Comparison of ENCODE assay signal across 8 cellular contexts in the genomic region with DNA sequence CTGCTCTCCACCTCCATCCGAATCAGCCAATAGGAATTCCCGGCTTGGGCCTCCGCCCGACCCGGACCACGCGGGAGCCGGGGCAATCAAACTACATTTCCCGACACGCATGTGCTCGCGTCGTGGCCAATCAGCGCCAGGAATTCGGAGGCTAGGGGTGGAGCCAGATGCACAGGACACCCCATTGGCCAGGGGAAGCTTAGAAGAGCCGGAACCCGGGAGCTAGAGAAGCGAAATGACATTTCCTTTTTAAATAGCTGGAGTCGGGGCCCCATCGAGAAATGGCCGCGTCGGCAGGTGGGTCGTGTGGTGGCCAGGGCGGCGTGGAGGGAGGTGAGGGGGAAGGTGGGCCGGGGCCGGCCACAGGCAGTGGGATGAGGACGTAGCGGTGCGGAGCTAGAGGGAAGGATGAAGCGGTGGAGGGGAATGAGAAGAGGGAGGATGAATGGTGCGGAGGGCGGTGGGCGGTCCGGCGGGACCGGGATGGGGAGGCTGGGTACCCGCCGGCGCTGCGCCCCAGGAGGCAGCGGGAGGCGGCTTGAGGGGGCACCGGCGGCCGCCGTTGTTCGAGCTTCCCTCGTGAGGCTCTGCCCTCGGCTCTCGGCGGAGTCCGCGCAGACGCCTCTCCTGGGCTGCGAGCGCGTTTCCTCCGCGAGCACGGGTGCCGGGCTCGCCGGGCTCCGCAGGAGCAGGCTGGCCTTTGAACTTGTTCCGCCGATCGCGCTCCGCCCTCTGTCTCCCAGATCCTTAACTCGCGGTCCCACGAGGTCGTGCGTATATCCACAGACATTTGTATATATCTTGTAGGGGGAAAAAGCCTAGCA. TPM values are rescaled to one million over a fixed set of nuclear protein-coding genes. Genes with fewer than 3 reads are reported as not detected.
DNase-seq lines count a peak whose midpoint lies in the region; ATAC-seq and FAIRE-seq lines count a peak whose summit lies in the region.

A gene with protein sequence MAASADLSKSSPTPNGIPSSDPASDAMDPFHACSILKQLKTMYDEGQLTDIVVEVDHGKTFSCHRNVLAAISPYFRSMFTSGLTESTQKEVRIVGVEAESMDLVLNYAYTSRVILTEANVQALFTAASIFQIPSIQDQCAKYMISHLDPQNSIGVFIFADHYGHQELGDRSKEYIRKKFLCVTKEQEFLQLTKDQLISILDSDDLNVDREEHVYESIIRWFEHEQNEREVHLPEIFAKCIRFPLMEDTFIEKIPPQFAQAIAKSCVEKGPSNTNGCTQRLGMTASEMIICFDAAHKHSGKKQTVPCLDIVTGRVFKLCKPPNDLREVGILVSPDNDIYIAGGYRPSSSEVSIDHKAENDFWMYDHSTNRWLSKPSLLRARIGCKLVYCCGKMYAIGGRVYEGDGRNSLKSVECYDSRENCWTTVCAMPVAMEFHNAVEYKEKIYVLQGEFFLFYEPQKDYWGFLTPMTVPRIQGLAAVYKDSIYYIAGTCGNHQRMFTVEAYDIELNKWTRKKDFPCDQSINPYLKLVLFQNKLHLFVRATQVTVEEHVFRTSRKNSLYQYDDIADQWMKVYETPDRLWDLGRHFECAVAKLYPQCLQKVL (plus strand): TSS at position 233 of the 824 bp plus-strand sequence. CDS start 49 bp downstream, at position 282.

- FAIRE-seq in RCC 7860 (lab: Jason Lieb, UNC), result peak; percentile 94

- H3K4me1 ChIP-seq in mucosa of stomach (ENCODE audit: control insufficient read depth, insufficient read depth, low read length), result peaks cover 6% of the 10 kb centered on the region

- H3K27me3 ChIP-seq in mucosa of stomach (ENCODE audit: control insufficient read depth, insufficient read depth, low read length), result no peaks in the 10 kb centered on the region

- peaks cover 10% of the 10 kb centered on the region for H3K36me3 ChIP-seq in KOPT-K1 (ENCODE audit: insufficient read depth, low read length)
- no peaks in the 10 kb centered on the region for H3K36me3 ChIP-seq in mucosa of stomach (ENCODE audit: control insufficient read depth, insufficient read depth, low read length)

- H3K9me3 ChIP-seq in KOPT-K1 (ENCODE audit: insufficient read depth, low read length, poor library complexity, severe bottlenecking) (no peaks in the 10 kb centered on the region), mucosa of stomach (ENCODE audit: control insufficient read depth, low read length) (no peaks in the 10 kb centered on the region)

- H3K9ac ChIP-seq in mucosa of stomach (ENCODE audit: low read length), result peak within 1 kb of the TSS; percentile 42

- peak; percentile 92 for ATAC-seq in GM21786 (IDR thresholded peaks at IDR 0.05; ENCODE audit: unreplicated experiment)
- peak; percentile 99 for ATAC-seq in esophagus mucosa

- peak within 1 kb of the TSS; percentile 50 for H3K27ac ChIP-seq in KOPT-K1 (ENCODE audit: low read depth, low read length, poor library complexity, severe bottlenecking)

- DNase-seq in DMS79 treated with DMSO at 0.1 percent for 48 hours (lab: John Stamatoyannopoulos, UW), result peak; percentile 82
- DNase-seq in RCC 7860 (ENCODE audit: low spot score), result peak; percentile 93
- peak; percentile 96 to 97 for DNase-seq in activated T-cell treated with anti-CD3 and anti-CD28 coated beads, Interleukin-2, amount 50 U/mL, for 48 hours
- DNase-seq in stimulated activated CD8-positive, alpha-beta memory T cell treated with anti-CD3 and anti-CD28 coated beads, Interleukin-4, amount 100 ng/mL, for 48 hours, result peak; percentile 95

- H3K4me3 ChIP-seq in mucosa of stomach (ENCODE audit: low read length), result peak within 1 kb of the TSS; percentile 2

RNA-seq across cellular contexts. Expression of the gene that starts here (rescaled TPM):
- total RNA-seq in esophagus mucosa, result 2.2 TPM

Comparison
In these comparisons a context has a peak if more than half of its experiments do, and no peak if none do; other contexts are left out.
1. Peak in every context shown above with its lines: DNase-seq, ATAC-seq, H3K4me3 ChIP-seq and H3K27ac ChIP-seq.